In genomic region chr4:186260117-186260503, GRCh38 we compare ENCODE assay signal across 1 cellular context.
TF ChIP-seq lines count a peak whose summit lies in the region.

No MANE protein-coding gene starts in this region.

TF ChIP-seq in HepG2, 621 proteins besides CTCF, POLR2A, EP300 and RAD21 (continued from another document and continues in another):
- TF ChIP-seq ZHX1 (CRISPR knock-in tag; IDR thresholded peaks at IDR 0.05; ENCODE audit: low read depth) (no peak), ZNF678 (CRISPR knock-in tag; IDR thresholded peaks at IDR 0.05) (no peak; the same call in 1 of the 2 replicates), HES4 (CRISPR knock-in tag; IDR thresholded peaks at IDR 0.05; ENCODE audit: borderline replicate concordance) (no peak), ZBTB20 (CRISPR knock-in tag; IDR thresholded peaks at IDR 0.05; ENCODE audit: borderline replicate concordance, low read depth) (no peak), ZNF124 (CRISPR knock-in tag; IDR thresholded peaks at IDR 0.05) (0 out of 2 replicates have a peak, but pooled peaks have one; percentile 15), TCF12 (IDR thresholded peaks at IDR 0.05) (no peak), TCF12 (CRISPR knock-in tag; IDR thresholded peaks at IDR 0.05) (no peak), HINFP (CRISPR knock-in tag; IDR thresholded peaks at IDR 0.05; ENCODE audit: low read depth) (no peak), ZNF563 (CRISPR knock-in tag; IDR thresholded peaks at IDR 0.05) (no peak), PBX2 (CRISPR knock-in tag; IDR thresholded peaks at IDR 0.05) (no peak; the same call in 1 of the 2 replicates), HNF1B (CRISPR knock-in tag; IDR thresholded peaks at IDR 0.05) (no peak; the same call in 1 of the 2 replicates), TCF7L2 (IDR thresholded peaks at IDR 0.05; ENCODE audit: low read depth, low read length) (no peak), ZBTB4 (CRISPR knock-in tag; IDR thresholded peaks at IDR 0.05; ENCODE audit: borderline replicate concordance) (no peak; the same call in 1 of the 2 replicates), KDM5B (CRISPR knock-in tag; IDR thresholded peaks at IDR 0.05; ENCODE audit: borderline replicate concordance) (no peak), KDM4B (CRISPR knock-in tag; IDR thresholded peaks at IDR 0.05) (no peak), ZSCAN9 (CRISPR knock-in tag; IDR thresholded peaks at IDR 0.05; ENCODE audit: borderline replicate concordance) (no peak), KLF11 (CRISPR knock-in tag; IDR thresholded peaks at IDR 0.05) (no peak), MLLT10 (CRISPR knock-in tag; IDR thresholded peaks at IDR 0.05) (no peak), LBX2 (CRISPR knock-in tag; IDR thresholded peaks at IDR 0.05; ENCODE audit: borderline replicate concordance) (no peak), ISL2 (CRISPR knock-in tag; IDR thresholded peaks at IDR 0.05) (peak; percentile 8; the same call in 1 of the 2 replicates), RBAK (CRISPR knock-in tag; IDR thresholded peaks at IDR 0.05) (no peak), ZNF496 (CRISPR knock-in tag; IDR thresholded peaks at IDR 0.05; ENCODE audit: insufficient replicate concordance) (no peak), RFX3 (CRISPR knock-in tag; IDR thresholded peaks at IDR 0.05) (no peak), MIXL1 (CRISPR knock-in tag; IDR thresholded peaks at IDR 0.05) (no peak), ATF4 (CRISPR knock-in tag; IDR thresholded peaks at IDR 0.05) (no peak), FIP1L1 (IDR thresholded peaks at IDR 0.05; ENCODE audit: borderline replicate concordance, insufficient read depth, low read depth, low read length) (no peak), HOXA7 (CRISPR knock-in tag; IDR thresholded peaks at IDR 0.05) (no peak), HNRNPUL1 (IDR thresholded peaks at IDR 0.05; ENCODE audit: low read depth, low read length) (no peak), CHCHD3 (CRISPR knock-in tag; IDR thresholded peaks at IDR 0.05) (no peak), SP140L (CRISPR knock-in tag; IDR thresholded peaks at IDR 0.05; ENCODE audit: borderline replicate concordance) (no peak), TOPORS (CRISPR knock-in tag; IDR thresholded peaks at IDR 0.05) (no peak), RNF2 (conservative IDR thresholded peaks at IDR 0.05; ENCODE audit: low read depth) (no peak), ZNF549 (CRISPR knock-in tag; IDR thresholded peaks at IDR 0.05) (0 out of 2 replicates have a peak, but pooled peaks have one; percentile 26), TRIM22 (IDR thresholded peaks at IDR 0.05) (no peak), ZNF337 (CRISPR knock-in tag; IDR thresholded peaks at IDR 0.05; ENCODE audit: borderline replicate concordance, low read depth) (0 out of 2 replicates have a peak, but pooled peaks have one; percentile 2), HDAC6 (IDR thresholded peaks at IDR 0.05; ENCODE audit: low read depth, low read length) (no peak), NFATC3 (CRISPR knock-in tag; IDR thresholded peaks at IDR 0.05) (no peak), TMF1 (CRISPR knock-in tag; IDR thresholded peaks at IDR 0.05; ENCODE audit: low read depth) (no peak), FOXK1 (CRISPR knock-in tag; IDR thresholded peaks at IDR 0.05; ENCODE audit: borderline replicate concordance, low read depth) (no peak), NR2F1 (CRISPR knock-in tag; IDR thresholded peaks at IDR 0.05) (no peak), ZNF274 (CRISPR knock-in tag; IDR thresholded peaks at IDR 0.05) (peak; percentile 47), ZNF768 (CRISPR knock-in tag; IDR thresholded peaks at IDR 0.05) (peak; percentile 85; the same call in 1 of the 2 replicates), ATRX (CRISPR knock-in tag; IDR thresholded peaks at IDR 0.05; ENCODE audit: borderline replicate concordance) (no peak), BORCS8-MEF2B (CRISPR knock-in tag; IDR thresholded peaks at IDR 0.05) (peak; percentile 63; the same call in 1 of the 2 replicates), HOMEZ (CRISPR knock-in tag; IDR thresholded peaks at IDR 0.05; ENCODE audit: low read depth) (no peak), REPIN1 (CRISPR knock-in tag; IDR thresholded peaks at IDR 0.05; ENCODE audit: borderline replicate concordance, low read depth) (no peak), KMT2A (CRISPR knock-in tag; IDR thresholded peaks at IDR 0.05) (0 out of 2 replicates have a peak, but pooled peaks have one; percentile 12), HNRNPH1 (optimal IDR thresholded peaks at IDR 0.05; ENCODE audit: low read depth, low read length) (no peak), SMAD9 (CRISPR knock-in tag; IDR thresholded peaks at IDR 0.05) (no peak), ZNF17 (CRISPR knock-in tag; IDR thresholded peaks at IDR 0.05) (no peak), ZNF691 (CRISPR knock-in tag; IDR thresholded peaks at IDR 0.05; ENCODE audit: borderline replicate concordance, low read depth) (no peak), PHF8 (CRISPR knock-in tag; IDR thresholded peaks at IDR 0.05) (peak; percentile 32; the same call in 1 of the 2 replicates), HIC2 (CRISPR knock-in tag; IDR thresholded peaks at IDR 0.05; ENCODE audit: low read depth) (no peak), MXD4 (CRISPR knock-in tag; IDR thresholded peaks at IDR 0.05) (no peak)
